ENCODE assay signal across 9 cellular contexts in genomic region chr14:80930836-80931389, GRCh38. TPM values are rescaled to one million over a fixed set of nuclear protein-coding genes. Genes with fewer than 3 reads are reported as not detected.
DNase-seq lines count a peak whose midpoint lies in the region; ATAC-seq, FAIRE-seq and TF ChIP-seq lines count a peak whose summit lies in the region.
"Had no signal": no experiment of that assay in that cellular context is flagged by ENCODE, and none has a peak within 500 bp of the region (broad histone marks: within the 10 kb centered on the region; RNA-seq: fewer than 3 reads in every experiment).

No MANE protein-coding gene starts in this region.

- DNase-seq in BJ (ENCODE audit: low read depth) (peak; percentile 58), bronchial epithelial cell (ENCODE audit: low read depth) (peak; percentile 92), type B pancreatic cell (ENCODE audit: extremely low spot score, unreplicated experiment) (no peak), Right ventricle myocardium superior (no peak)
- DNase-seq in stimulated activated CD4-positive, alpha-beta T cell treated with anti-CD3 and anti-CD28 coated beads, Interleukin-4, amount 100 ng/mL, for 24 hours, result peak; percentile 64
- DNase-seq: psoas muscle had no signal

- H3K4me3 ChIP-seq in BJ (ENCODE audit: low read depth, low read length), result no peak overlapping the region
- no peak overlapping the region for H3K4me3 ChIP-seq in bronchial epithelial cell (ENCODE audit: low read depth, low read length)
- H3K4me3 ChIP-seq: psoas muscle had no signal

- TF ChIP-seq CTCF in BJ (IDR thresholded peaks at IDR 0.05; ENCODE audit: insufficient read depth, low read depth, low read length) (no peak), bronchial epithelial cell (IDR thresholded peaks at IDR 0.05; ENCODE audit: insufficient read depth, low read length, severe bottlenecking) (no peak), type B pancreatic cell (conservative IDR thresholded peaks at IDR 0.05) (no peak)

- peak; percentile 95 for ATAC-seq in GM19025 (IDR thresholded peaks at IDR 0.05; ENCODE audit: low read depth, unreplicated experiment)
- peak; percentile 98 for ATAC-seq in HG03108 (IDR thresholded peaks at IDR 0.05; ENCODE audit: unreplicated experiment)
- ATAC-seq in Right ventricle myocardium superior (ENCODE audit: poor library complexity), result no peak

- H3K36me3 Mint-ChIP-seq in type B pancreatic cell, result no peaks in the 10 kb centered on the region

- no peak overlapping the region for H3K27ac Mint-ChIP-seq in type B pancreatic cell

- TF ChIP-seq POLR2A in Raji (IDR thresholded peaks at IDR 0.05; ENCODE audit: insufficient read depth, low read depth, low read length), result peak; percentile 34; the same call in 1 of the 2 replicates

- peaks cover 3% of the 10 kb centered on the region for H3K4me1 Mint-ChIP-seq in type B pancreatic cell (ENCODE audit: unreplicated experiment)

- POLR2A ChIA-PET in BJ (lab: Charles Lee), result no interaction called here

- H3K27me3 ChIP-seq in BJ (ENCODE audit: control insufficient read depth, insufficient read depth, low read length), result no peaks in the 10 kb centered on the region
- no peaks in the 10 kb centered on the region for H3K27me3 ChIP-seq in bronchial epithelial cell (ENCODE audit: control insufficient read depth, insufficient read depth, low read length)

- no peaks in the 10 kb centered on the region for H3K9me3 Mint-ChIP-seq in type B pancreatic cell

- no peaks in the 10 kb centered on the region for H3K27me3 Mint-ChIP-seq in type B pancreatic cell

- CTCF ChIA-PET in BJ (lab: Yijun Ruan, JAX), result interaction anchor here (0.8 to 1.5 kb wide), 2 partner anchors 10 to 82 kb away, joined by 3 to 6 read pairs; partner anchors contain the start of gene CEP128

- H3K36me3 ChIP-seq in BJ (ENCODE audit: control insufficient read depth, insufficient read depth, low read length) (no peaks in the 10 kb centered on the region), bronchial epithelial cell (ENCODE audit: control insufficient read depth, insufficient read depth, low read length) (no peaks in the 10 kb centered on the region)

- no peak overlapping the region for H3K4me3 Mint-ChIP-seq in type B pancreatic cell

- FAIRE-seq in bronchial epithelial cell (lab: Jason Lieb, UNC), result no peak

- intact Hi-C loops in Right ventricle myocardium superior (cut with DNase I), result no loop called here

RNA-seq across cellular contexts. Expression of gene CEP128, which starts 10.6 kb away (rescaled TPM):
- 1.7 and 1.9 TPM in 2 replicates for polyA plus RNA-seq in BJ (2011; rRNA removed)
- 7.1 and 8.7 TPM in 2 replicates for polyA minus RNA-seq in BJ (2011; rRNA and poly(A)+ RNA removed)
- total RNA-seq in bronchial epithelial cell (2.4 and 6.6 TPM in 2 replicates), type B pancreatic cell (ENCODE audit: low replicate concordance) (7.4 and 17.7 TPM in 2 replicates), Right ventricle myocardium superior (3.9 TPM)

RNA-seq across cellular contexts. Expression of gene TSHR, which starts 24.5 kb away (rescaled TPM):
- polyA plus RNA-seq in BJ (2011; rRNA removed), result not detected in 2 replicates
- not detected in 2 replicates for polyA minus RNA-seq in BJ (2011; rRNA and poly(A)+ RNA removed)
- total RNA-seq in bronchial epithelial cell (not detected in 2 replicates), type B pancreatic cell (ENCODE audit: low replicate concordance) (0.65 and 1.6 TPM in 2 replicates), Right ventricle myocardium superior (not detected)

Comparison
In these comparisons a context has a peak if more than half of its experiments do, and no peak if none do; other contexts are left out.
1. DNase-seq: peak in BJ (single experiment), bronchial epithelial cell (single experiment) and stimulated activated CD4-positive, alpha-beta T cell treated with anti-CD3 and anti-CD28 coated beads, Interleukin-4, amount 100 ng/mL, for 24 hours (single experiment); none in type B pancreatic cell (single experiment) and Right ventricle myocardium superior (single experiment).